ENCODE assay signal across 20 cellular contexts in the genomic region with DNA sequence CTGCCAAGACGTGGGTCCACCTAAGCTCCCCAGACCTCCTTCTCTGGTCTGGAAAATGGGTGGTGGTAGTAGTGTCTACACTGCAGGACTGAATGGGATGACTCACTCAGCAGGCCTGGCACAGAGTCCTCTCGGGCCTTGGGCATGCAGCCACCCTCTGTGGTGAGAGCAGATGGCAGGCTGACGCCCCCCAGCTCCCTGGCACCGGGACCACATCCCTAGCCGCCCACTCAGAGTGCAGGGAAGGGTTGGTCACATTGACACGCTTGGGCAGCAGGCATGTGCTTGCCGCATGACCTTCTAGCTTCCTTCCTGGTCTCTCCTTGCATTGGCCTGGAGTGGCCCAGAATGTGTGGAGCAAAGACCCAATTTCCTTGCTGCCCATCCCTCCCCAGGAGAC. TPM values are rescaled to one million over a fixed set of nuclear protein-coding genes. Genes with fewer than 3 reads are reported as not detected.
DNase-seq lines count a peak whose midpoint lies in the region; ATAC-seq and TF ChIP-seq lines count a peak whose summit lies in the region.
"Had no signal": no experiment of that assay in that cellular context is flagged by ENCODE, and none has a peak within 500 bp of the region (broad histone marks: within the 10 kb centered on the region; RNA-seq: fewer than 3 reads in every experiment).

No MANE protein-coding gene starts in this region.

- H3K9ac ChIP-seq in neuronal stem cell (ENCODE audit: low read depth, low read length, poor library complexity): peak overlapping the region; percentile 24

- H2BK5ac ChIP-seq in neuronal stem cell (ENCODE audit: low read length): no peak overlapping the region

- intact Hi-C loops in Right ventricle myocardium superior (cut with DNase I) (no loop called here), left ventricle myocardium inferior (cut with micrococcal nuclease) (no loop called here)

- no peak overlapping the region for H3K23ac ChIP-seq in neuronal stem cell (ENCODE audit: low read depth, low read length, poor library complexity)

- H2BK120ac ChIP-seq in neuronal stem cell (ENCODE audit: low read depth, low read length): no peak overlapping the region

- no peak overlapping the region for H2AFZ ChIP-seq in neuronal stem cell (ENCODE audit: low read length)

- H3K27me3 ChIP-seq in left ventricle myocardium inferior (ENCODE audit: low read depth): peaks cover 61% of the 10 kb centered on the region
- no peaks in the 10 kb centered on the region for H3K27me3 ChIP-seq in neuronal stem cell (ENCODE audit: control insufficient read depth in 3 of 3, insufficient read depth in 3 of 3, low read depth in 1 of 3, low read length in 3 of 3)
- H3K27me3 ChIP-seq: SJCRH30 had no signal

- peaks cover 6% of the 10 kb centered on the region for H3K79me1 ChIP-seq in neuronal stem cell (ENCODE audit: low read depth, low read length)

- H3K36me3 ChIP-seq in left ventricle myocardium inferior: no peaks in the 10 kb centered on the region
- H3K36me3 ChIP-seq in neuronal stem cell (replicated peaks in 1 of 2; ENCODE audit: control insufficient read depth in 2 of 2, insufficient read depth in 2 of 2, low read length in 2 of 2): no peaks in the 10 kb centered on the region
- H3K36me3 ChIP-seq: ascending aorta, neutrophil, SJCRH30, stomach had no signal

- no peak overlapping the region for H3K27ac ChIP-seq in left ventricle myocardium inferior (replicated peaks)
- H3K27ac ChIP-seq in neuronal stem cell (replicated peaks; ENCODE audit: low read length): no peak overlapping the region
- H3K27ac ChIP-seq: ascending aorta, neutrophil, SJCRH30, stomach had no signal

- no peak overlapping the region for H4K8ac ChIP-seq in neuronal stem cell (ENCODE audit: low read depth, low read length)

- TF ChIP-seq CTCF in left ventricle myocardium inferior (IDR thresholded peaks at IDR 0.05; ENCODE audit: borderline replicate concordance): no peak

- H2AK5ac ChIP-seq in neuronal stem cell (ENCODE audit: low read depth, low read length): no peak overlapping the region

- H2BK15ac ChIP-seq in neuronal stem cell (ENCODE audit: low read length): no peak overlapping the region

- H3K4me2 ChIP-seq in neuronal stem cell (ENCODE audit: insufficient read depth, low read length, poor library complexity, severe bottlenecking): no peak overlapping the region

- H4K91ac ChIP-seq in neuronal stem cell (ENCODE audit: low read depth, low read length, poor library complexity): no peak overlapping the region

- H3K4ac ChIP-seq in neuronal stem cell (ENCODE audit: low read length): no peak overlapping the region

- DNase-seq in Right ventricle myocardium superior (peak; percentile 27), left ventricle myocardium inferior (no peak), cerebellar cortex (ENCODE audit: low spot score) (peak; percentile 93), neuronal stem cell (ENCODE audit: low spot score) (no peak), SKM-1 treated with dmso at 0.1 percent for 144 hours (lab: John Stamatoyannopoulos, UW; ENCODE audit: unreplicated experiment) (no peak), globus pallidus (ENCODE audit: low spot score) (no peak)
- DNase-seq: activated CD4-positive, alpha-beta T cell treated with anti-CD3 and anti-CD28 coated beads for 4 hours; activated T-cell treated with anti-CD3 and anti-CD28 coated beads, Interleukin-2, amount 50 U/mL, for 72 hours; central memory CD4-positive, alpha-beta T cell; effector CD4-positive, alpha-beta T cell; IMR-90; PC-3; SJCRH30; stomach had no signal

- H3K18ac ChIP-seq in neuronal stem cell (ENCODE audit: low read length): no peak overlapping the region

- no peaks in the 10 kb centered on the region for H3K9me3 ChIP-seq in left ventricle myocardium inferior (replicated peaks)
- no peaks in the 10 kb centered on the region for H3K9me3 ChIP-seq in neuronal stem cell (replicated peaks in 1 of 2; ENCODE audit: control insufficient read depth in 2 of 2, insufficient read depth in 1 of 2, low read depth in 1 of 2, low read length in 2 of 2)
- H3K9me3 ChIP-seq: ascending aorta, neutrophil, SJCRH30, stomach had no signal

- ATAC-seq in Right ventricle myocardium superior (ENCODE audit: poor library complexity): no peak
- no peak for ATAC-seq in HG02759 (IDR thresholded peaks at IDR 0.05; ENCODE audit: unreplicated experiment)
- ATAC-seq in GM19035 (IDR thresholded peaks at IDR 0.05; ENCODE audit: unreplicated experiment): no peak
- ATAC-seq: activated T-cell treated with anti-CD3 and anti-CD28 coated beads, Interleukin-2, amount 50 U/mL, for 72 hours; PC-3 had no signal

- WGBS in neuronal stem cell (ENCODE audit: extremely low coverage in 2 of 2, insufficient read length in 2 of 2, insufficient replicate concordance in 1 of 2), 2 donors: no CpG with 5 or more reads among the region's 7 CpGs

- H3K4me3 ChIP-seq in left ventricle myocardium inferior (no peak overlapping the region), neuronal stem cell (ENCODE audit: low read length in 2 of 2) (no peak overlapping the region)
- H3K4me3 ChIP-seq: ascending aorta, SJCRH30, stomach had no signal

- H3K4me1 ChIP-seq in left ventricle myocardium inferior: peaks cover 7% of the 10 kb centered on the region
- peaks cover 10 to 17% of the 10 kb centered on the region in 2 donors for H3K4me1 ChIP-seq in neuronal stem cell (ENCODE audit: control insufficient read depth in 2 of 2, insufficient read depth in 1 of 2, low read depth in 1 of 2, low read length in 2 of 2)
- H3K4me1 ChIP-seq: ascending aorta, SJCRH30 had no signal

- H2BK12ac ChIP-seq in neuronal stem cell (ENCODE audit: low read length): no peak overlapping the region

- no peak overlapping the region for H3K14ac ChIP-seq in neuronal stem cell (ENCODE audit: low read length)

RNA-seq across cellular contexts. Expression of a gene that starts 30.7 kb away (rescaled TPM):
- 11.9 TPM for total RNA-seq in Right ventricle myocardium superior
- 13.3 TPM for total RNA-seq in left ventricle myocardium inferior
- polyA plus RNA-seq in neuronal stem cell (2013, experiment 1 of 2): 8.3 TPM
- polyA plus RNA-seq in neuronal stem cell (2013, experiment 2 of 2): 8.3 TPM
- total RNA-seq: IMR-90, lung microvascular endothelial cell had no signal
- polyA plus RNA-seq: BJ had no signal

Comparison
In these comparisons a context has a peak if more than half of its experiments do, and no peak if none do; other contexts are left out.
1. DNase-seq: peak in Right ventricle myocardium superior (single experiment) and cerebellar cortex (single experiment); none in left ventricle myocardium inferior (single experiment), neuronal stem cell (single experiment), SKM-1 treated with dmso at 0.1 percent for 144 hours (single experiment) and globus pallidus (single experiment).